Comparison of ENCODE assay signal across 21 cellular contexts in genomic region chr22:43562843-43563242, GRCh38.
"Had no signal": no experiment of that assay in that cellular context is flagged by ENCODE, and none has a peak within 500 bp of the region (broad histone marks: within the 10 kb centered on the region; RNA-seq: fewer than 3 reads in every experiment).

No MANE protein-coding gene starts in this region.

- H3K36me3 ChIP-seq: breast epithelium, ovary, tibial artery had no signal

- H3K27ac Mint-ChIP-seq: activated naive CD8-positive, alpha-beta T cell treated with anti-CD3 and anti-CD28 coated beads for 36 hours; immature natural killer cell; naive B cell; stimulated activated naive CD8-positive, alpha-beta T cell treated with anti-CD3 and anti-CD28 coated beads, Interleukin-15, Interleukin-2, amounts not matched to agents 100 ng/mL and 50 ng/mL, for 24 hours; T-cell; T-helper 2 cell treated with Interferon-gamma antibody and Interleukin-4, amounts not matched to agents 5 μg/mL and 100 μg/mL, for 36 hours had no signal

- DNase-seq: activated CD4-positive, alpha-beta T cell treated with anti-CD3 and anti-CD28 coated beads, Interleukin-2, amount 50 U/mL, for 4 hours; activated naive CD4-positive, alpha-beta T cell treated with Interleukin-2 at 50 U/mL for 16 hours; activated naive CD8-positive, alpha-beta T cell treated with anti-CD3 and anti-CD28 coated beads for 36 hours; activated T-cell treated with anti-CD3 and anti-CD28 coated beads, Interleukin-2, amount 50 U/mL, for 48 hours; cortex of kidney; foreskin keratinocyte; immature natural killer cell; mucosa of descending colon; naive B cell; ovary; psoas muscle; right cardiac atrium; stimulated activated CD4-positive, alpha-beta T cell treated with anti-CD3 and anti-CD28 coated beads, Interleukin-12 subunit alpha, Interleukin-12 subunit beta, amount 100 ng/mL, for 4 hours; stimulated activated CD4-positive, alpha-beta T cell treated with anti-CD3 and anti-CD28 coated beads, Interleukin-4, amount 100 ng/mL, for 4 hours; T-cell; tibial artery had no signal

- H3K27me3 ChIP-seq: breast epithelium, foreskin keratinocyte, ovary had no signal

- H3K4me3 Mint-ChIP-seq: activated naive CD8-positive, alpha-beta T cell treated with anti-CD3 and anti-CD28 coated beads for 36 hours; central memory CD8-positive, alpha-beta T cell; immature natural killer cell; naive B cell; stimulated activated naive CD8-positive, alpha-beta T cell treated with anti-CD3 and anti-CD28 coated beads, Interleukin-15, Interleukin-2, amounts not matched to agents 100 ng/mL and 50 ng/mL, for 24 hours; T-cell; T-helper 2 cell treated with Interferon-gamma antibody and Interleukin-4, amounts not matched to agents 5 μg/mL and 100 μg/mL, for 36 hours had no signal

- H3K9me3 ChIP-seq: mucosa of descending colon, ovary had no signal

- H3K4me1 Mint-ChIP-seq: activated naive CD8-positive, alpha-beta T cell treated with anti-CD3 and anti-CD28 coated beads for 36 hours; central memory CD8-positive, alpha-beta T cell; immature natural killer cell; naive B cell; T-cell had no signal

- H3K4me3 ChIP-seq: breast epithelium, mucosa of descending colon, ovary, psoas muscle, tibial artery had no signal

- H3K4me1 ChIP-seq: breast epithelium, foreskin keratinocyte, psoas muscle, tibial artery had no signal

- H3K27ac ChIP-seq: breast epithelium, epithelial cell of prostate, foreskin keratinocyte, ovary, psoas muscle, tibial artery had no signal

- H3K9me3 Mint-ChIP-seq: activated naive CD8-positive, alpha-beta T cell treated with anti-CD3 and anti-CD28 coated beads for 36 hours; central memory CD8-positive, alpha-beta T cell; immature natural killer cell; stimulated activated naive CD8-positive, alpha-beta T cell treated with anti-CD3 and anti-CD28 coated beads, Interleukin-15, Interleukin-2, amounts not matched to agents 100 ng/mL and 50 ng/mL, for 24 hours; T-helper 2 cell treated with Interferon-gamma antibody and Interleukin-4, amounts not matched to agents 5 μg/mL and 100 μg/mL, for 36 hours had no signal

- H3K36me3 Mint-ChIP-seq: activated naive CD8-positive, alpha-beta T cell treated with anti-CD3 and anti-CD28 coated beads for 36 hours; immature natural killer cell; naive B cell; T-cell had no signal

- ATAC-seq: foreskin keratinocyte, mucosa of descending colon, psoas muscle, T-cell had no signal
